ENCODE assay signal across 19 cellular contexts in the genomic region with DNA sequence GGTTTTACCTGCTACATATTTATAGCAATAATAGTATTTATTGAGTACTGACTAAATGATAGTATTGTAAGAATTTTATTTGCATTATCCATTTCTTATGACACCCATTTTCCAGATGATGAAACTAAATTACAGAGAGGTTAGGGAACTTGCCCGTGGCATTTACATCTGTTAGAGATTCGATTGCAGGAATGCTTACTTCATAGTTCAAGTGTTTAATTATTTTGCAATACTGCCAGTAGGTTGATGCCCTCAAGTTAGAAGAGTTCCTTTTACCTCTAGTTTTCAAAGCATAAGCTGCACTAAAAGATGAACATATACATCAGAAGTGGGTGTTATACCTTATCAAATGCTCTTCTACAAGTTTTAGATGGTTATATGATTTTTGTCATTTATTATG.
A peak's percentile ranks its signal among the peaks of the same experiment; 100 is the strongest.
DNase-seq lines count a peak whose midpoint lies in the region; ATAC-seq, FAIRE-seq and TF ChIP-seq lines count a peak whose summit lies in the region.
"Had no signal": no experiment of that assay in that cellular context is flagged by ENCODE, and none has a peak within 500 bp of the region (broad histone marks: within the 10 kb centered on the region; RNA-seq: fewer than 3 reads in every experiment).

No MANE protein-coding gene starts in this region.

- H4K20me1 ChIP-seq in mammary epithelial cell (ENCODE audit: insufficient read depth, low read length), result no peaks in the 10 kb centered on the region
- H4K20me1 ChIP-seq in H1 (replicated peaks in 1 of 2; ENCODE audit: control insufficient read depth in 1 of 2, insufficient read depth in 2 of 2, low read length in 2 of 2), result no peaks in the 10 kb centered on the region

- BruUV-seq in MCF 10A (replicated peaks; lab: Mats Ljungman, UMichigan), result no TSS peak
- no TSS peak for BruUV-seq in mammary epithelial cell (replicated peaks; lab: Mats Ljungman, UMichigan)

- H3K27me3 ChIP-seq in mammary epithelial cell (ENCODE audit: insufficient read depth, low read length) (no peaks in the 10 kb centered on the region), H1 (replicated peaks in 1 of 4; ENCODE audit: control insufficient read depth in 3 of 4, extremely low read depth in 1 of 4, insufficient read depth in 3 of 4, low read length in 3 of 4) (no peaks in the 10 kb centered on the region)

- no peaks in the 10 kb centered on the region for H3K79me1 ChIP-seq in H1 (ENCODE audit: low read depth, low read length)

- no peak overlapping the region for H3K4ac ChIP-seq in H1 (replicated peaks; ENCODE audit: insufficient read length, low read depth, low read length)

- CTCF ChIA-PET in MCF 10A (lab: Yijun Ruan, JAX) (no interaction called here), mammary epithelial cell (lab: Charles Lee; ENCODE audit: low non-redundant PET) (no interaction called here), H1 (lab: Charles Lee; ENCODE audit: partially characterized antibody) (no interaction called here)

- peak overlapping the region; percentile 8 for H3K4me3 Mint-ChIP-seq in MCF 10A (ENCODE audit: unreplicated experiment)
- H3K4me3 Mint-ChIP-seq: CD4-positive, alpha-beta T cell had no signal

- H2BK12ac ChIP-seq in H1 (ENCODE audit: low read depth, low read length), result no peak overlapping the region

- ATAC-seq in omental fat pad (ENCODE audit: low FRiP score) (peak; percentile 41), HG03378 (IDR thresholded peaks at IDR 0.05; ENCODE audit: unreplicated experiment) (no peak), GM19035 (IDR thresholded peaks at IDR 0.05; ENCODE audit: unreplicated experiment) (no peak)
- ATAC-seq: A549, HepG2, PC-3 had no signal

- no peak for TF ChIP-seq RAD21 in H1 (IDR thresholded peaks at IDR 0.05 in 1 of 2, conservative IDR thresholded peaks at IDR 0.05 in 1 of 2; ENCODE audit: low read depth in 2 of 2, low read length in 2 of 2)

- H3K23ac ChIP-seq in H1 (ENCODE audit: insufficient read length), result no peak overlapping the region

- no peak for FAIRE-seq in H1 (lab: Jason Lieb, UNC)
- FAIRE-seq: A549, HepG2 had no signal

- no peak overlapping the region for H4K5ac ChIP-seq in H1 (ENCODE audit: insufficient read length, low read depth, low read length)

- no peaks in the 10 kb centered on the region for H3K23me2 ChIP-seq in H1 (ENCODE audit: low read depth, low read length)

- H3K4me1 ChIP-seq in mammary epithelial cell (ENCODE audit: insufficient read depth, low read length) (no peaks in the 10 kb centered on the region), H1 (replicated peaks in 1 of 4; ENCODE audit: control insufficient read depth in 3 of 4, insufficient read depth in 4 of 4, low read length in 3 of 4) (peaks cover 0 to 9% (median 4%) of the 10 kb centered on the region in 4 experiments; a peak in 3 of 7 replicates)
- H3K4me1 ChIP-seq: A549 had no signal

- H3K9ac ChIP-seq in mammary epithelial cell (ENCODE audit: insufficient read depth, low read length) (no peak overlapping the region), H1 (replicated peaks in 1 of 4; ENCODE audit: extremely low read depth in 1 of 4, low read depth in 3 of 4, low read length in 3 of 4) (no peak overlapping the region)
- H3K9ac ChIP-seq: GM23248 had no signal

- H3K9me3 ChIP-seq in mammary epithelial cell (replicated peaks; ENCODE audit: insufficient read depth, low read length) (peaks cover 3% of the 10 kb centered on the region), H1 (ENCODE audit: insufficient read depth in 2 of 2, low read depth in 1 of 2, low read length in 1 of 2) (no peaks in the 10 kb centered on the region)
- H3K9me3 ChIP-seq: A549 had no signal

- no peaks in the 10 kb centered on the region for H3K36me3 ChIP-seq in mammary epithelial cell (ENCODE audit: insufficient read depth, low read length)
- H3K36me3 ChIP-seq in H1 (ENCODE audit: control insufficient read depth in 2 of 4, insufficient read depth in 4 of 4, low read length in 3 of 4), result no peaks in the 10 kb centered on the region

- no peak overlapping the region for H3K14ac ChIP-seq in H1 (ENCODE audit: insufficient read length)

- H2BK15ac ChIP-seq in H1 (ENCODE audit: low read length), result no peak overlapping the region

- WGBS in mammary epithelial cell (ENCODE audit: low coverage, missing lambda C conversion rate), result 22% methylated on average over 2 of the region's 2 CpGs
- 75% methylated on average over 2 of the region's 2 CpGs; no CpG with 5 or more reads in 1 of the 2 experiments for WGBS in H1 (ENCODE audit: extremely low coverage in 1 of 2, insufficient coverage in 1 of 2, insufficient read length in 1 of 2, insufficient replicate concordance in 2 of 2, low coverage in 1 of 2, low lambda C conversion rate in 2 of 2, missing lambda C conversion rate in 1 of 2), 2 experiments

- H2AK5ac ChIP-seq in H1 (ENCODE audit: low read depth, low read length), result no peak overlapping the region

- H3K9me3 Mint-ChIP-seq in MCF 10A (ENCODE audit: unreplicated experiment), result no peaks in the 10 kb centered on the region
- H3K9me3 Mint-ChIP-seq: CD4-positive, alpha-beta T cell had no signal

- no peak overlapping the region for H3K27ac Mint-ChIP-seq in MCF 10A (ENCODE audit: low read depth, unreplicated experiment)
- H3K27ac Mint-ChIP-seq: CD4-positive, alpha-beta T cell had no signal

- peaks cover 33% of the 10 kb centered on the region for H3K4me1 Mint-ChIP-seq in MCF 10A (ENCODE audit: insufficient read depth, unreplicated experiment)

- H3K18ac ChIP-seq in H1 (ENCODE audit: extremely low read depth, low read length), result no peak overlapping the region

- intact Hi-C loops in MCF 10A (cut with micrococcal nuclease), result no loop called here
- intact Hi-C loops in mammary epithelial cell (cut with micrococcal nuclease), result no loop called here

- H2BK120ac ChIP-seq in H1 (replicated peaks; ENCODE audit: low read depth, low read length), result no peak overlapping the region

- no peak overlapping the region for H2BK20ac ChIP-seq in H1 (ENCODE audit: low read length)

- H3K36me3 Mint-ChIP-seq in MCF 10A (ENCODE audit: insufficient read depth, unreplicated experiment), result peaks cover 5% of the 10 kb centered on the region

- no peak for TF ChIP-seq EP300 in H1 (IDR thresholded peaks at IDR 0.05; ENCODE audit: borderline replicate concordance in 1 of 2, low read depth in 2 of 2, low read length in 2 of 2)

- no peak overlapping the region for H4K8ac ChIP-seq in H1 (ENCODE audit: extremely low read depth, insufficient read depth, low read length)

- H3K79me2 ChIP-seq in mammary epithelial cell (ENCODE audit: insufficient read depth, low read length) (no peaks in the 10 kb centered on the region), H1 (ENCODE audit: control insufficient read depth in 1 of 2, insufficient read depth in 2 of 2, low read length in 2 of 2) (no peaks in the 10 kb centered on the region)

- in situ Hi-C loops in mammary epithelial cell (cut with MboI; ENCODE audit: low sequenced_read_pairs in 2 of 2), result no loop called here

- no peak overlapping the region for H2AFZ ChIP-seq in mammary epithelial cell (ENCODE audit: low read depth, low read length)
- H2AFZ ChIP-seq in H1 (ENCODE audit: low read length), result no peak overlapping the region
- H2AFZ ChIP-seq: GM23248 had no signal

- no peaks in the 10 kb centered on the region for H3K27me3 Mint-ChIP-seq in MCF 10A (ENCODE audit: insufficient read depth, unreplicated experiment)
- H3K27me3 Mint-ChIP-seq: CD4-positive, alpha-beta T cell had no signal

- no peak overlapping the region for H4K91ac ChIP-seq in H1 (replicated peaks; ENCODE audit: insufficient read length, low read length)

- H3K27ac ChIP-seq in mammary epithelial cell (ENCODE audit: insufficient read depth, low read depth, low read length) (no peak overlapping the region), H1 (ENCODE audit: low read depth, low read length) (no peak overlapping the region)
- H3K27ac ChIP-seq: A549, GM23248 had no signal

- no peak overlapping the region for H3K4me2 ChIP-seq in mammary epithelial cell (ENCODE audit: insufficient read depth, low read depth, low read length)
- no peak overlapping the region for H3K4me2 ChIP-seq in H1 (ENCODE audit: insufficient read depth in 1 of 2, low read depth in 2 of 2, low read length in 2 of 2)
- H3K4me2 ChIP-seq: A549 had no signal

- H3K56ac ChIP-seq in H1 (replicated peaks; ENCODE audit: insufficient read length, low read depth, low read length), result no peak overlapping the region

- TF ChIP-seq POLR2A in H1 (IDR thresholded peaks at IDR 0.05; ENCODE audit: control extremely low read depth in 1 of 2, low read depth in 2 of 2, low read length in 2 of 2), result no peak

- DNase-seq in MCF 10A (ENCODE audit: unreplicated experiment) (peak; percentile 54), mammary epithelial cell (no peak), H1 (ENCODE audit: low read depth in 1 of 2, low spot score in 2 of 2) (no peak), omental fat pad (ENCODE audit: low spot score) (no peak)
- DNase-seq in activated CD4-positive, alpha-beta T cell treated with anti-CD3 and anti-CD28 coated beads, Interleukin-2, amount 50 U/mL, for 4 hours, result no peak
- DNase-seq: CD4-positive, alpha-beta T cell; DMS153; GF-D8; GM23248; KBM-7; NCI-H2081; NCI-H2171 treated with DMSO at 0.1 percent for 48 hours; NCI-H446 treated with DMSO at 0.1 percent for 48 hours; RPMI8226 had no signal

- H3K4me3 ChIP-seq in mammary epithelial cell (replicated peaks in 1 of 3; ENCODE audit: insufficient read depth in 1 of 3, low read depth in 2 of 3, low read length in 3 of 3) (no peak overlapping the region), H1 (ENCODE audit: extremely low read depth in 1 of 4, insufficient read depth in 2 of 4, low read depth in 3 of 4, low read length in 4 of 4) (no peak overlapping the region)
- H3K4me3 ChIP-seq: A549, GM23248 had no signal

- dilution Hi-C loops in mammary epithelial cell (cut with HindIII; ENCODE audit: low sequenced_read_pairs), result no loop called here

- POLR2A ChIA-PET in MCF 10A (lab: Yijun Ruan, JAX) (interaction anchor here (1.5 kb wide), 1 partner anchor 377 kb away, joined by 3 read pairs; no protein-coding TSS in a partner anchor), H1 (lab: Charles Lee; ENCODE audit: partially characterized antibody) (no interaction called here)

- TF ChIP-seq CTCF in MCF 10A (IDR thresholded peaks at IDR 0.05; ENCODE audit: unreplicated experiment) (no peak), mammary epithelial cell (conservative IDR thresholded peaks at IDR 0.05 in 1 of 2, IDR thresholded peaks at IDR 0.05 in 1 of 2; ENCODE audit: extremely low read depth in 1 of 2, insufficient read depth in 1 of 2, low read depth in 1 of 2, low read length in 2 of 2) (no peak), H1 (IDR thresholded peaks at IDR 0.05; ENCODE audit: control extremely low read depth in 1 of 3, insufficient read depth in 1 of 3, low read depth in 1 of 3, low read length in 3 of 3) (no peak), omental fat pad (IDR thresholded peaks at IDR 0.05) (no peak)

- H2BK5ac ChIP-seq in H1 (ENCODE audit: low read depth, low read length), result no peak overlapping the region

TF ChIP-seq in H1, 55 proteins besides CTCF, POLR2A, EP300 and RAD21:
- TF ChIP-seq, protein P1, sequence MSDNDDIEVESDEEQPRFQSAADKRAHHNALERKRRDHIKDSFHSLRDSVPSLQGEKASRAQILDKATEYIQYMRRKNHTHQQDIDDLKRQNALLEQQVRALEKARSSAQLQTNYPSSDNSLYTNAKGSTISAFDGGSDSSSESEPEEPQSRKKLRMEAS (IDR thresholded peaks at IDR 0.05), result no peak
- TF ChIP-seq CEBPB (IDR thresholded peaks at IDR 0.05; ENCODE audit: low read depth, low read length), result 0 out of 2 replicates have a peak, but pooled peaks have one; percentile 19
- TF ChIP-seq GTF2F1 (IDR thresholded peaks at IDR 0.05; ENCODE audit: borderline replicate concordance, low read depth, low read length), result no peak
